27 cellular contexts compared by ENCODE assay signal in genomic region chr3:24258727-24259600, GRCh38.
DNase-seq lines count a peak whose midpoint lies in the region; ATAC-seq, FAIRE-seq and TF ChIP-seq lines count a peak whose summit lies in the region.
"Had no signal": no experiment of that assay in that cellular context is flagged by ENCODE, and none has a peak within 500 bp of the region (broad histone marks: within the 10 kb centered on the region; RNA-seq: fewer than 3 reads in every experiment).

No MANE protein-coding gene starts in this region.

- H3K27ac ChIP-seq in K562 (ENCODE audit: extremely low read depth, low read depth, low read length) (no peak overlapping the region), keratinocyte (ENCODE audit: control insufficient read depth, insufficient read depth, low read length) (no peak overlapping the region), gastrocnemius medialis (peak overlapping the region; percentile 66 to 91 (median 86))
- H3K27ac ChIP-seq: esophagus squamous epithelium, foreskin keratinocyte, hepatocyte, HL-60, tibial nerve had no signal

- H3K9ac ChIP-seq in K562 (ENCODE audit: insufficient read depth in 1 of 2, low read depth in 2 of 2, low read length in 2 of 2) (no peak overlapping the region), keratinocyte (ENCODE audit: control insufficient read depth, extremely low read depth, insufficient read depth, low read length) (no peak overlapping the region)

- DNase-seq in OCI-M1 (lab: John Stamatoyannopoulos, UW) (peak; percentile 47), K562 (ENCODE audit: extremely low read depth in 1 of 4, low spot score in 3 of 4) (no peak), keratinocyte (ENCODE audit: low read depth, low spot score) (no peak), gastrocnemius medialis (peak in 1 of 2 donors; percentile 25), NK-92 (lab: John Stamatoyannopoulos, UW; ENCODE audit: unreplicated experiment) (no peak), occipital lobe (lab: John Stamatoyannopoulos, UW) (no peak)
- DNase-seq: activated gamma-delta T cell; activated naive CD8-positive, alpha-beta T cell treated with anti-CD3 and anti-CD28 coated beads, Interleukin-2, amount 10 ng/mL, durations not matched to agents 7 days and 5 days; activated T-cell treated with anti-CD3 and anti-CD28 coated beads, Interleukin-2, amount 50 U/mL, for 24 hours; CD4-positive, alpha-beta T cell; dermis blood vessel endothelial cell; esophagus squamous epithelium; foreskin keratinocyte; NCI-H1105 treated with DMSO at 0.1 percent for 48 hours; NCI-H1930; NCI-H510A treated with DMSO at 0.1 percent for 48 hours; stimulated activated naive CD8-positive, alpha-beta T cell treated with anti-CD3 and anti-CD28 coated beads, Interleukin-15, Interleukin-2, amounts not matched to agents 100 U/mL and 50 U/mL, for 24 hours; T-helper 2 cell had no signal

- dilution Hi-C loops in keratinocyte (cut with MboI; ENCODE audit: extremely low pct_ligation_motif_present, low sequenced_read_pairs), result no loop called here

- H3K27me3 ChIP-seq in K562 (ENCODE audit: control insufficient read depth in 2 of 2, insufficient read depth in 2 of 2, low read length in 2 of 2), result no peaks in the 10 kb centered on the region
- no peaks in the 10 kb centered on the region for H3K27me3 ChIP-seq in keratinocyte (ENCODE audit: control insufficient read depth, extremely low read depth, insufficient read depth, low read length)
- no peaks in the 10 kb centered on the region for H3K27me3 ChIP-seq in gastrocnemius medialis
- H3K27me3 ChIP-seq: esophagus squamous epithelium, foreskin keratinocyte, hepatocyte, tibial nerve had no signal

- H2AFZ ChIP-seq in K562 (ENCODE audit: low read depth, low read length), result no peak overlapping the region
- H2AFZ ChIP-seq in keratinocyte (ENCODE audit: control insufficient read depth, low read length), result peak overlapping the region; percentile 81
- H2AFZ ChIP-seq: GM23338, hepatocyte had no signal

- FAIRE-seq in K562 (lab: Jason Lieb, UNC) (no peak), keratinocyte (lab: Jason Lieb, UNC) (peak; percentile 20)
- FAIRE-seq: D721Med, endometrium had no signal

- H3K9me3 ChIP-seq in K562 (replicated peaks; ENCODE audit: control insufficient read depth, insufficient read depth, low read depth, low read length) (no peaks in the 10 kb centered on the region), keratinocyte (ENCODE audit: control insufficient read depth, low read depth, low read length) (no peaks in the 10 kb centered on the region), gastrocnemius medialis (no peaks in the 10 kb centered on the region)
- H3K9me3 ChIP-seq: esophagus squamous epithelium, tibial nerve had no signal

- TF ChIP-seq CTCF in K562 (IDR thresholded peaks at IDR 0.05 in 2 of 3, conservative IDR thresholded peaks at IDR 0.05 in 1 of 3; ENCODE audit: insufficient read depth in 2 of 3, low read depth in 1 of 3, low read length in 3 of 3) (no peak), keratinocyte (optimal IDR thresholded peaks at IDR 0.05 in 1 of 3, IDR thresholded peaks at IDR 0.05 in 1 of 3, conservative IDR thresholded peaks at IDR 0.05 in 1 of 3; ENCODE audit: extremely low read depth in 1 of 3, insufficient read depth in 2 of 3, low read length in 3 of 3) (no peak), gastrocnemius medialis (IDR thresholded peaks at IDR 0.05 in 4 of 5, conservative IDR thresholded peaks at IDR 0.05 in 1 of 5) (no peak)

- H3K36me3 ChIP-seq in K562 (ENCODE audit: control insufficient read depth, insufficient read depth, low read length), result no peaks in the 10 kb centered on the region
- no peaks in the 10 kb centered on the region for H3K36me3 ChIP-seq in keratinocyte (ENCODE audit: control insufficient read depth in 2 of 2, extremely low read depth in 1 of 2, insufficient read depth in 2 of 2, low read length in 2 of 2)
- H3K36me3 ChIP-seq in gastrocnemius medialis, result no peaks in the 10 kb centered on the region
- H3K36me3 ChIP-seq: esophagus squamous epithelium, tibial nerve had no signal

- H3K79me2 ChIP-seq in K562 (ENCODE audit: control insufficient read depth, insufficient read depth, low read length) (no peaks in the 10 kb centered on the region), keratinocyte (ENCODE audit: control insufficient read depth, insufficient read depth, low read length) (no peaks in the 10 kb centered on the region)

- TF ChIP-seq EP300 in K562 (IDR thresholded peaks at IDR 0.05; ENCODE audit: low read length), result no peak

- POLR2A ChIA-PET in K562 (lab: Yijun Ruan, JAX), result interaction anchor here (0.7 to 2.1 kb wide), 7 partner anchors 11 to 1188 kb away, joined by 3 to 8 read pairs (median 3); no protein-coding TSS in a partner anchor

- peaks cover 9 to 26% of the 10 kb centered on the region in 2 experiments; a peak in 4 of 5 replicates for H3K4me1 ChIP-seq in K562 (replicated peaks in 1 of 2; ENCODE audit: control insufficient read depth in 2 of 2, insufficient read depth in 2 of 2, low read length in 2 of 2)
- peaks cover 3% of the 10 kb centered on the region for H3K4me1 ChIP-seq in keratinocyte (ENCODE audit: control insufficient read depth, extremely low read depth, insufficient read depth, low read length)
- H3K4me1 ChIP-seq in gastrocnemius medialis, result peaks cover 45 to 86% of the 10 kb centered on the region in 2 donors
- H3K4me1 ChIP-seq: foreskin keratinocyte, tibial nerve had no signal

- TF ChIP-seq RAD21 in K562 (CRISPR knock-in tag; conservative IDR thresholded peaks at IDR 0.05 in 1 of 2, IDR thresholded peaks at IDR 0.05 in 1 of 2), result no peak

- TF ChIP-seq POLR2A in K562 (conservative IDR thresholded peaks at IDR 0.05) (no peak), gastrocnemius medialis (IDR thresholded peaks at IDR 0.05) (no peak)

- in situ Hi-C loops in K562 (cut with MboI) (no loop called here), gastrocnemius medialis (cut with MboI; ENCODE audit: low sequenced_read_pairs in 4 of 4) (loop anchor here in 2 of 4 donors (25.0 kb wide), 1 partner anchor 428 kb away; no protein-coding TSS in a partner anchor)

- no peaks in the 10 kb centered on the region for H3K9me1 ChIP-seq in K562 (ENCODE audit: control insufficient read depth, insufficient read depth, low read length)
- no peaks in the 10 kb centered on the region for H3K9me1 ChIP-seq in keratinocyte (ENCODE audit: control insufficient read depth, extremely low read depth, insufficient read depth, low read length)

- H4K20me1 ChIP-seq in K562 (replicated peaks; ENCODE audit: control insufficient read depth, insufficient read depth, low read length) (no peaks in the 10 kb centered on the region), keratinocyte (ENCODE audit: control insufficient read depth, extremely low read depth, insufficient read depth, low read length) (no peaks in the 10 kb centered on the region)

- intact Hi-C loops in K562 (cut with micrococcal nuclease) (no loop called here), gastrocnemius medialis (cut with DNase I; ENCODE audit: low total_unique reads) (loop anchor here (5.0 kb wide), 2 partner anchors 62 to 383 kb away; no protein-coding TSS in a partner anchor)

- no peak overlapping the region for H3K4me3 ChIP-seq in K562
- H3K4me3 ChIP-seq in keratinocyte (ENCODE audit: control insufficient read depth in 2 of 3, extremely low read depth in 1 of 3, insufficient read depth in 2 of 3, low read depth in 1 of 3, low read length in 3 of 3), result peak overlapping the region in 1 of 3 experiments; percentile 18
- peak overlapping the region; percentile 23 to 38 (median 26) for H3K4me3 ChIP-seq in gastrocnemius medialis
- H3K4me3 ChIP-seq: GM23338, hepatocyte, smooth muscle cell, tibial nerve had no signal

- no TSS peak for BruUV-seq in K562 (replicated peaks; lab: Mats Ljungman, UMichigan)

- 54% methylated on average over 12 of the region's 12 CpGs for WGBS in K562 (ENCODE audit: insufficient coverage, low coverage, missing lambda C conversion rate)

- H3K4me2 ChIP-seq in K562 (ENCODE audit: insufficient read depth, low read length) (no peak overlapping the region), keratinocyte (ENCODE audit: control insufficient read depth, extremely low read depth, insufficient read depth, low read depth, low read length) (peak overlapping the region; percentile 61)
- H3K4me2 ChIP-seq: GM23338, hepatocyte had no signal

- peak; percentile 16 for ATAC-seq in K562
- ATAC-seq in gastrocnemius medialis, result peak; percentile 60 to 69
- ATAC-seq in HG02840 (IDR thresholded peaks at IDR 0.05; ENCODE audit: low FRiP score, unreplicated experiment), result no peak
- no peak for ATAC-seq in HG02981 (IDR thresholded peaks at IDR 0.05; ENCODE audit: unreplicated experiment)
- ATAC-seq: GM23338; stimulated activated naive CD8-positive, alpha-beta T cell treated with anti-CD3 and anti-CD28 coated beads, Interleukin-15, Interleukin-2, amounts not matched to agents 100 U/mL and 50 U/mL, for 24 hours had no signal

- CTCF ChIA-PET in K562 (lab: Yijun Ruan, JAX; ENCODE audit: low intra/inter-chr PET ratio), result no interaction called here

TF ChIP-seq in K562, 482 proteins besides CTCF, POLR2A, EP300 and RAD21:
- peak; percentile 14 for TF ChIP-seq RBBP5 (IDR thresholded peaks at IDR 0.05; ENCODE audit: borderline replicate concordance, insufficient read depth, low read length, poor library complexity, severe bottlenecking)
- TF ChIP-seq CCAR2 (IDR thresholded peaks at IDR 0.05; ENCODE audit: low read depth, low read length), result no peak
- TF ChIP-seq THRAP3 (IDR thresholded peaks at IDR 0.05; ENCODE audit: borderline replicate concordance), result no peak
- TF ChIP-seq ZNF57 (CRISPR knock-in tag; IDR thresholded peaks at IDR 0.05), result no peak
- no peak for TF ChIP-seq BRCA1 (IDR thresholded peaks at IDR 0.05)
- TF ChIP-seq BRCA1 (CRISPR knock-in tag; IDR thresholded peaks at IDR 0.05), result no peak
- 0 out of 2 replicates have a peak, but pooled peaks have one; percentile 11 for TF ChIP-seq ZBTB33 (CRISPR knock-in tag; IDR thresholded peaks at IDR 0.05)
- TF ChIP-seq KDM5B (IDR thresholded peaks at IDR 0.05; ENCODE audit: insufficient replicate concordance, low read depth, low read length), result no peak

Comparison
In these comparisons a context has a peak if more than half of its experiments do, and no peak if none do; other contexts are left out.
1. ATAC-seq: peak in K562 (single experiment) and gastrocnemius medialis (2 of 2); none in HG02840 (single experiment) and HG02981 (single experiment).
2. H3K27ac ChIP-seq: peak in gastrocnemius medialis (4 of 4); none in K562 (single experiment) and keratinocyte (single experiment).